1 cellular context compared by ENCODE assay signal in genomic region chr9:131522257-131523085, GRCh38.
TF ChIP-seq lines count a peak whose summit lies in the region.

No MANE protein-coding gene starts in this region.

TF ChIP-seq in IMR-90, 13 proteins besides CTCF, POLR2A, EP300 and RAD21:
- TF ChIP-seq USF2 (IDR thresholded peaks at IDR 0.05; ENCODE audit: low read depth, low read length) (no peak), MXI1 (IDR thresholded peaks at IDR 0.05; ENCODE audit: borderline replicate concordance, low read depth, low read length) (no peak), ELK1 (IDR thresholded peaks at IDR 0.05; ENCODE audit: borderline replicate concordance, low read depth, low read length) (no peak), BHLHE40 (IDR thresholded peaks at IDR 0.05; ENCODE audit: low read depth, low read length) (no peak), RFX5 (IDR thresholded peaks at IDR 0.05; ENCODE audit: low read depth, low read length) (no peak), CEBPB (IDR thresholded peaks at IDR 0.05; ENCODE audit: low read depth, low read length) (no peak), MAZ (IDR thresholded peaks at IDR 0.05; ENCODE audit: borderline replicate concordance, low read depth, low read length) (no peak), RCOR1 (IDR thresholded peaks at IDR 0.05; ENCODE audit: insufficient replicate concordance, low read length) (no peak), FOS (IDR thresholded peaks at IDR 0.05; ENCODE audit: low read depth, low read length) (no peak), NFE2L2 (IDR thresholded peaks at IDR 0.05; ENCODE audit: low read depth, low read length) (no peak), SMC3 (IDR thresholded peaks at IDR 0.05; ENCODE audit: low read depth, low read length) (no peak), CHD1 (IDR thresholded peaks at IDR 0.05; ENCODE audit: low read depth, low read length) (no peak), MAFK (IDR thresholded peaks at IDR 0.05; ENCODE audit: low read depth, low read length) (no peak)
TF ChIP-seq in IMR-90: peak in this region for 0.
